In the genomic region with DNA sequence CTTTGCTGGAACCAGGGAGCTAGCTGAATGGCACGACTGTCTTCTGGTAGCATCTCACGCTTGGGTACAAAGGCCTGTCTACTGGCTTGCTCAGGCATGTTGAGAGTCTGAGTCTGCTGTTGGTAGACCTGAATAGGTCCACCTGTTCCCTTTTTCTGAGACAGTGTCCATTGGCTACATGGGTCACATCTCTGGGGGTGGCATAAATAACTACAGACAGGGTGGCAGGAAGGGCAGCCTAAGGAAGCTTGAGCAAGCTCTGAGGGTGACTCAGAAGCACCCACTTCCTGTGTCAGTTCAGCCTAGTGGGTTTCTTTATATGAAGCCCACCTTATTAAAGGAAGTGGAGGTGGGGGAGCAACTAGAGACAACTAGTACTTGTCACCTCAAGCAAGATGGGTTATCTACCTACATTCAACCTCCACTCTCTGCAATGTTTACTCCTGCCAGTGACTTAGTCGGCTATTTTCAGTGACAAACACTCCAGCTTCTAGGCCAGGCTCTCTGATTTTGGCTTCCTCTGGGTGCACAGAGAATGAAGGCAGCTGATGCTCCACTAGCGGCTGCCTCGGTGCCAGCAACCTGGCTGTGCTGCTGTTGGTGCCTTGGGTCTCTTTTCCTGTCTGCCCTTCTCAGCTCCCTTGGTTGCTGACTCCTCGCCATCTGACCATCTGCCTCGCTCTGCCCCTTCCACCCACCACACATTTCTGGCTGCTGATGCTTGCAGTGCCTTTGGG, we compare ENCODE assay signal across 10 cellular contexts. TPM values are rescaled to one million over a fixed set of nuclear protein-coding genes. Genes with fewer than 3 reads are reported as not detected.
DNase-seq lines count a peak whose midpoint lies in the region; ATAC-seq and TF ChIP-seq lines count a peak whose summit lies in the region.
"Had no signal": no experiment of that assay in that cellular context is flagged by ENCODE, and none has a peak within 500 bp of the region (broad histone marks: within the 10 kb centered on the region; RNA-seq: fewer than 3 reads in every experiment).

No MANE protein-coding gene starts in this region.

- H3K79me2 ChIP-seq in Loucy (ENCODE audit: insufficient read depth, low read length): peaks cover 37% of the 10 kb centered on the region

- H3K9ac ChIP-seq in Loucy (ENCODE audit: low read depth, low read length, poor library complexity, severe bottlenecking): peak overlapping the region; percentile 87

- H3K4me3 ChIP-seq in Loucy (ENCODE audit: low read length, poor library complexity, severe bottlenecking): peak overlapping the region; percentile 65

- H3K36me3 Mint-ChIP-seq in CD14-positive monocyte: peaks cover 0 to 6% of the 10 kb centered on the region in 2 donors
- H3K36me3 Mint-ChIP-seq in activated T-cell treated with anti-CD3 and anti-CD28 coated beads, Interleukin-2, amount 50 U/mL, for 24 hours (ENCODE audit: low read depth): no peaks in the 10 kb centered on the region
- H3K36me3 Mint-ChIP-seq in osteocyte (ENCODE audit: unreplicated experiment): no peaks in the 10 kb centered on the region

- H3K9me3 Mint-ChIP-seq in CD14-positive monocyte (peaks cover 0 to 2% (median 0%) of the 10 kb centered on the region in 7 donors), osteocyte (ENCODE audit: unreplicated experiment) (no peaks in the 10 kb centered on the region)
- H3K9me3 Mint-ChIP-seq in activated T-cell treated with anti-CD3 and anti-CD28 coated beads, Interleukin-2, amount 50 U/mL, for 24 hours: no peaks in the 10 kb centered on the region

- ATAC-seq in GM18868 (IDR thresholded peaks at IDR 0.05; ENCODE audit: unreplicated experiment): no peak
- ATAC-seq in GM18520 (IDR thresholded peaks at IDR 0.05; ENCODE audit: unreplicated experiment): no peak
- ATAC-seq in HG02759 (IDR thresholded peaks at IDR 0.05; ENCODE audit: unreplicated experiment): no peak
- ATAC-seq: Panc1 had no signal

- H3K27ac Mint-ChIP-seq in CD14-positive monocyte (peak overlapping the region; percentile 94 to 99 (median 97)), osteocyte (ENCODE audit: unreplicated experiment) (no peak overlapping the region)
- peak overlapping the region; percentile 92 for H3K27ac Mint-ChIP-seq in activated T-cell treated with anti-CD3 and anti-CD28 coated beads, Interleukin-2, amount 50 U/mL, for 24 hours

- H3K27me3 Mint-ChIP-seq in CD14-positive monocyte (ENCODE audit: low read depth in 3 of 3): peaks cover 0 to 5% (median 0%) of the 10 kb centered on the region in 3 donors
- no peaks in the 10 kb centered on the region for H3K27me3 Mint-ChIP-seq in activated T-cell treated with anti-CD3 and anti-CD28 coated beads, Interleukin-2, amount 50 U/mL, for 24 hours
- no peaks in the 10 kb centered on the region for H3K27me3 Mint-ChIP-seq in osteocyte (ENCODE audit: unreplicated experiment)

- peaks cover 11% of the 10 kb centered on the region; the same call in 1 of the 2 replicates for H3F3A ChIP-seq in Loucy (ENCODE audit: low read depth)

- DNase-seq in CD14-positive monocyte (ENCODE audit: low spot score): peak; percentile 83
- DNase-seq in activated T-cell treated with anti-CD3 and anti-CD28 coated beads, Interleukin-2, amount 50 U/mL, for 24 hours: peak; percentile 58
- peak; percentile 49 for DNase-seq in medulla oblongata (ENCODE audit: extremely low spot score)
- DNase-seq in osteocyte (ENCODE audit: extremely low spot score, unreplicated experiment): no peak

- H3K9me3 ChIP-seq in Loucy (ENCODE audit: insufficient read depth, low read depth, low read length): no peaks in the 10 kb centered on the region

- H4K20me1 ChIP-seq in Loucy (ENCODE audit: insufficient read depth, low read length, poor library complexity, severe bottlenecking): no peaks in the 10 kb centered on the region

- peaks cover 2% of the 10 kb centered on the region for H3K27me3 ChIP-seq in Loucy (ENCODE audit: insufficient read depth, low read length, poor library complexity, severe bottlenecking)

- intact Hi-C loops in CD14-positive monocyte (cut with micrococcal nuclease): loop anchor here (2.0 to 10.0 kb wide), 2 partner anchors 87 to 91 kb away; partner anchors contain the start of genes CASP2 (in 2 of the 2) and TMEM139 (in 1 of the 2)

- H2AFZ ChIP-seq in Loucy (ENCODE audit: low read length): no peak overlapping the region

- no peaks in the 10 kb centered on the region for H3K9me2 ChIP-seq in Loucy (replicated peaks; ENCODE audit: low read depth, low read length)

- peaks cover 86% of the 10 kb centered on the region for H3K4me1 ChIP-seq in Loucy (ENCODE audit: insufficient read depth, low read length, poor library complexity, severe bottlenecking)

- H3K4me2 ChIP-seq in Loucy (ENCODE audit: low read depth, low read length, poor library complexity, severe bottlenecking): peak overlapping the region; percentile 80

- TF ChIP-seq CTCF in CD14-positive monocyte (IDR thresholded peaks at IDR 0.05) (no peak), Loucy (conservative IDR thresholded peaks at IDR 0.05; ENCODE audit: low read length) (no peak; the same call in 1 of the 2 replicates), osteocyte (IDR thresholded peaks at IDR 0.05) (no peak)

- H3K4me1 Mint-ChIP-seq in CD14-positive monocyte (peaks cover 85% of the 10 kb centered on the region), osteocyte (ENCODE audit: unreplicated experiment) (peaks cover 33% of the 10 kb centered on the region)
- H3K4me1 Mint-ChIP-seq in activated T-cell treated with anti-CD3 and anti-CD28 coated beads, Interleukin-2, amount 50 U/mL, for 24 hours (ENCODE audit: low read depth): peaks cover 73% of the 10 kb centered on the region

- H3K4me3 Mint-ChIP-seq in CD14-positive monocyte: peak overlapping the region; percentile 64 to 81
- H3K4me3 Mint-ChIP-seq in activated T-cell treated with anti-CD3 and anti-CD28 coated beads, Interleukin-2, amount 50 U/mL, for 24 hours: peak overlapping the region; percentile 24
- no peak overlapping the region for H3K4me3 Mint-ChIP-seq in osteocyte (ENCODE audit: unreplicated experiment)

- no peaks in the 10 kb centered on the region for H3K36me3 ChIP-seq in Loucy (ENCODE audit: insufficient read depth, low read length)

RNA-seq across cellular contexts. Expression of gene ZYX, which starts 5.7 kb away (rescaled TPM):
- polyA plus RNA-seq in CD14-positive monocyte: 100 to 1,000 TPM; 198 to 331 TPM
- total RNA-seq in osteocyte: 370 and 412 TPM in 2 replicates

RNA-seq across cellular contexts. Expression of gene FAM131B, which starts 13.0 kb away (rescaled TPM):
- under 1 TPM in 1 of 2 donors, not detected in 1; 0.72 TPM for polyA plus RNA-seq in CD14-positive monocyte
- total RNA-seq in osteocyte: 17.0 and 18.4 TPM in 2 replicates

RNA-seq across cellular contexts. Expression of gene EPHA1, which starts 33.2 kb away (rescaled TPM):
- under 1 TPM in 1 of 2 donors, not detected in 1; 0.50 TPM for polyA plus RNA-seq in CD14-positive monocyte
- total RNA-seq in osteocyte: not detected in 2 replicates

RNA-seq across cellular contexts. Expression of gene CLCN1, which starts 59.6 kb away (rescaled TPM):
- under 1 TPM; 0.11 to 0.76 TPM for polyA plus RNA-seq in CD14-positive monocyte
- not detected in 2 replicates for total RNA-seq in osteocyte
- total RNA-seq: lower leg skin had no signal
